17 cellular contexts compared by ENCODE assay signal in the genomic region with DNA sequence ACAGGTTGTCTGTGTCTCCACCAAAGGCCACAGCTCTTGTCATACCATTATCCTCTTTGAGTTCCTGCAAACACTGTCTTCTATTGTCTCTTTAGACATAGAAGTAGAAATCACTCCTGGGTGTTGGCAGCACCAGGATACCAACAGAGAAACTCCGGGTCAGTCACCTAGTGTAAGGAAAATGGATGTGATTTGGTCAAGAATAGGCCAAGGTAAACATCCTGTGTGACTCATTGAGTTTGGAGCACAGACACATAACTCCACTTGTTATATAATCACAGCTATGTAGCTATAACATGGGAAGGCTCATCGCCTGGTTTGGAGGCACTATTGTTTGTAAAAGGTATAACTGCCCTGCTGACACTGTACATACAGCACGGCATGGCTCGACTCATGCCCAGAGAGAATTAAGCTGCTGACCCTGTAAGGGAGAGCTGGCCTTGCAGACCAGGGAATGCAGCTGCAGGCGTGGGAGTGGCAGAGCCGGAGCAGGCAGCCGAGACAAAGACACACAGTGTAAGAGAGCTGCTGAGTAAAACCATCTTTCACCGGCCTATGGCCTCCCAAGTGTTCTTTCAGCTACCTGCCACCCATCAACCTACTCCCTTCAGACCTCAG. TPM values are rescaled to one million over a fixed set of nuclear protein-coding genes. Genes with fewer than 3 reads are reported as not detected.
A peak's percentile ranks its signal among the peaks of the same experiment; 100 is the strongest.
DNase-seq lines count a peak whose midpoint lies in the region; ATAC-seq lines count a peak whose summit lies in the region.
"Had no signal": no experiment of that assay in that cellular context is flagged by ENCODE, and none has a peak within 500 bp of the region (broad histone marks: within the 10 kb centered on the region; RNA-seq: fewer than 3 reads in every experiment).

No MANE protein-coding gene starts in this region.

- no peaks in the 10 kb centered on the region for H3K27me3 Mint-ChIP-seq in activated T-cell treated with anti-CD3 and anti-CD28 coated beads, Interleukin-2, amount 50 U/mL, for 72 hours (ENCODE audit: low read depth)
- H3K27me3 Mint-ChIP-seq: B cell had no signal

- H3K27ac Mint-ChIP-seq in activated T-cell treated with anti-CD3 and anti-CD28 coated beads, Interleukin-2, amount 50 U/mL, for 72 hours: no peak overlapping the region
- H3K27ac Mint-ChIP-seq: B cell; brain; T-helper 2 cell treated with Interferon-gamma antibody and Interleukin-4, amounts not matched to agents 5 μg/mL and 100 μg/mL, for 36 hours had no signal

- peaks cover 9 to 17% of the 10 kb centered on the region in 2 donors for H3K36me3 Mint-ChIP-seq in activated T-cell treated with anti-CD3 and anti-CD28 coated beads, Interleukin-2, amount 50 U/mL, for 72 hours (ENCODE audit: insufficient read depth in 2 of 2)
- H3K36me3 Mint-ChIP-seq: brain had no signal

- DNase-seq in EH (ENCODE audit: low read depth): peak; percentile 71
- peak; percentile 52 for DNase-seq in NCI-H69 (lab: John Stamatoyannopoulos, UW)
- peak; percentile 76 to 86 for DNase-seq in dermis microvascular lymphatic vessel endothelial cell (ENCODE audit: low read depth in 2 of 2)
- DNase-seq in non-pigmented ciliary epithelial cell (ENCODE audit: low read depth): peak; percentile 11
- no peak for DNase-seq in AG08396 (ENCODE audit: low spot score)
- no peak for DNase-seq in DMS79 treated with DMSO at 0.1 percent for 48 hours (lab: John Stamatoyannopoulos, UW)
- no peak for DNase-seq in activated T-cell treated with anti-CD3 and anti-CD28 coated beads, Interleukin-2, amount 50 U/mL, for 72 hours
- DNase-seq: activated naive CD4-positive, alpha-beta T cell treated with Interleukin-2 at 50 U/mL for 16 hours; Kasumi-1; nucleus accumbens; stimulated activated CD4-positive, alpha-beta T cell treated with anti-CD3 and anti-CD28 coated beads, Interleukin-4, amount 100 ng/mL, for 4 hours had no signal

- H3K9me3 Mint-ChIP-seq in activated T-cell treated with anti-CD3 and anti-CD28 coated beads, Interleukin-2, amount 50 U/mL, for 72 hours: no peaks in the 10 kb centered on the region
- H3K9me3 Mint-ChIP-seq: brain; T-helper 2 cell treated with Interferon-gamma antibody and Interleukin-4, amounts not matched to agents 5 μg/mL and 100 μg/mL, for 36 hours had no signal

- no peak for ATAC-seq in HG02970 (IDR thresholded peaks at IDR 0.05; ENCODE audit: low FRiP score, unreplicated experiment)
- no peak for ATAC-seq in activated T-cell treated with anti-CD3 and anti-CD28 coated beads, Interleukin-2, amount 50 U/mL, for 72 hours (replicated peaks in 1 of 2)
- ATAC-seq: left lobe of liver, Right ventricle myocardium inferior had no signal

- H3K4me1 Mint-ChIP-seq in activated T-cell treated with anti-CD3 and anti-CD28 coated beads, Interleukin-2, amount 50 U/mL, for 72 hours (ENCODE audit: low read depth): peaks cover 28% of the 10 kb centered on the region

- H3K4me3 Mint-ChIP-seq in activated T-cell treated with anti-CD3 and anti-CD28 coated beads, Interleukin-2, amount 50 U/mL, for 72 hours: no peak overlapping the region
- H3K4me3 Mint-ChIP-seq: T-helper 2 cell treated with Interferon-gamma antibody and Interleukin-4, amounts not matched to agents 5 μg/mL and 100 μg/mL, for 36 hours had no signal

RNA-seq across cellular contexts. Expression of a gene that starts 3.4 kb away (rescaled TPM):
- total RNA-seq in dermis microvascular lymphatic vessel endothelial cell: 14.6 and 22.0 TPM in 2 replicates
- total RNA-seq in activated T-cell treated with anti-CD3 and anti-CD28 coated beads, Interleukin-2, amount 50 U/mL, for 72 hours: 10 to 100 TPM; 66.2 to 69.7 TPM

RNA-seq across cellular contexts. Expression of a gene that starts 9.3 kb away (rescaled TPM):
- 19.6 and 23.8 TPM in 2 replicates for total RNA-seq in dermis microvascular lymphatic vessel endothelial cell
- total RNA-seq in activated T-cell treated with anti-CD3 and anti-CD28 coated beads, Interleukin-2, amount 50 U/mL, for 72 hours: 10 to 100 TPM; 25.6 to 25.9 TPM

Comparison
In these comparisons a context has a peak if more than half of its experiments do, and no peak if none do; other contexts are left out.
1. DNase-seq: peak in EH (single experiment), NCI-H69 (single experiment), dermis microvascular lymphatic vessel endothelial cell (2 of 2) and non-pigmented ciliary epithelial cell (single experiment); none in AG08396 (single experiment), DMS79 treated with DMSO at 0.1 percent for 48 hours (single experiment) and activated T-cell treated with anti-CD3 and anti-CD28 coated beads, Interleukin-2, amount 50 U/mL, for 72 hours (0 of 2).